13 cellular contexts compared by ENCODE assay signal in genomic region chr22:50183141-50183971, GRCh38. TPM values are rescaled to one million over a fixed set of nuclear protein-coding genes. Genes with fewer than 3 reads are reported as not detected.
DNase-seq lines count a peak whose midpoint lies in the region; ATAC-seq and TF ChIP-seq lines count a peak whose summit lies in the region.
"Had no signal": no experiment of that assay in that cellular context is flagged by ENCODE, and none has a peak within 500 bp of the region (broad histone marks: within the 10 kb centered on the region; RNA-seq: fewer than 3 reads in every experiment).

No MANE protein-coding gene starts in this region.

- H3K9me2 ChIP-seq in GM23338 (ENCODE audit: insufficient read depth) = no peaks in the 10 kb centered on the region

- no peak overlapping the region for H4K91ac ChIP-seq in neuronal stem cell (ENCODE audit: low read depth, low read length, poor library complexity)

- H2BK12ac ChIP-seq in neuronal stem cell (ENCODE audit: low read length) = peak overlapping the region; percentile 41

- H3K27me3 ChIP-seq in BLaER1 treated with 17β-estradiol and CSF1 and Interleukin-3, amounts not matched to agents 10 nM and 100 nM = peaks cover 19 to 50% (median 33%) of the 10 kb centered on the region in 11 experiments
- H3K27me3 ChIP-seq in GM23338 (ENCODE audit: insufficient read depth) (0 out of 2 replicates have a peak, but pooled peaks cover 10% of the 10 kb centered on the region), esophagus squamous epithelium (peaks cover 0 to 12% (median 0%) of the 10 kb centered on the region in 4 donors), neuronal stem cell (ENCODE audit: control insufficient read depth in 3 of 3, insufficient read depth in 3 of 3, low read depth in 1 of 3, low read length in 3 of 3) (peaks cover 0 to 12% (median 0%) of the 10 kb centered on the region in 3 experiments), MG63 (no peaks in the 10 kb centered on the region)

- H2BK120ac ChIP-seq in neuronal stem cell (ENCODE audit: low read depth, low read length) = no peak overlapping the region

- peaks cover 4% of the 10 kb centered on the region; the same call in 1 of the 3 replicates for H3K36me3 Mint-ChIP-seq in GM23338 (ENCODE audit: low read depth)

- 40 to 61% methylated on average over 2 to 15 of the region's 19 CpGs for WGBS in esophagus squamous epithelium, 2 donors
- WGBS in neuronal stem cell (ENCODE audit: extremely low coverage in 2 of 2, insufficient read length in 2 of 2, insufficient replicate concordance in 1 of 2), 2 donors = no CpG with 5 or more reads among the region's 19 CpGs

- no peaks in the 10 kb centered on the region for H3K9me3 Mint-ChIP-seq in GM23338

- peak overlapping the region; percentile 58 for H2BK15ac ChIP-seq in neuronal stem cell (ENCODE audit: low read length)

- H3K27ac Mint-ChIP-seq in GM23338 = no peak overlapping the region

- 0 out of 22 replicates have a peak, but pooled peaks cover 0 to under 1% (median 0%) of the 10 kb centered on the region in 11 experiments for H3K36me3 ChIP-seq in BLaER1 treated with 17β-estradiol and CSF1 and Interleukin-3, amounts not matched to agents 10 nM and 100 nM
- no peaks in the 10 kb centered on the region for H3K36me3 ChIP-seq in GM23338 (ENCODE audit: insufficient read depth)
- peaks cover 0 to 4% (median 1%) of the 10 kb centered on the region in 3 donors for H3K36me3 ChIP-seq in esophagus squamous epithelium
- peaks cover 0 to under 1% of the 10 kb centered on the region in 2 donors for H3K36me3 ChIP-seq in neuronal stem cell (replicated peaks in 1 of 2; ENCODE audit: control insufficient read depth in 2 of 2, insufficient read depth in 2 of 2, low read length in 2 of 2)
- peaks cover 11% of the 10 kb centered on the region for H3K36me3 ChIP-seq in MG63

- no peak for TF ChIP-seq POLR2A in esophagus squamous epithelium (IDR thresholded peaks at IDR 0.05)

- no peak for ATAC-seq in GM23338

- H2BK5ac ChIP-seq in neuronal stem cell (ENCODE audit: low read length) = peak overlapping the region; percentile 53

- TF ChIP-seq CTCF in GM23338 (conservative IDR thresholded peaks at IDR 0.05; ENCODE audit: low read depth in 2 of 2) (no peak), esophagus squamous epithelium (IDR thresholded peaks at IDR 0.05) (no peak)

- H3K23ac ChIP-seq in neuronal stem cell (ENCODE audit: low read depth, low read length, poor library complexity) = peak overlapping the region; percentile 73

- H3K4me1 ChIP-seq in BLaER1 treated with 17β-estradiol and CSF1 and Interleukin-3, amounts not matched to agents 10 nM and 100 nM = peaks cover 44 to 84% (median 67%) of the 10 kb centered on the region in 10 experiments
- peaks cover 13% of the 10 kb centered on the region for H3K4me1 ChIP-seq in GM23338 (ENCODE audit: insufficient read depth)
- H3K4me1 ChIP-seq in esophagus squamous epithelium = peaks cover 31 to 58% (median 40%) of the 10 kb centered on the region in 3 donors
- H3K4me1 ChIP-seq in neuronal stem cell (ENCODE audit: control insufficient read depth in 2 of 2, insufficient read depth in 1 of 2, low read depth in 1 of 2, low read length in 2 of 2) = peaks cover 9 to 15% of the 10 kb centered on the region in 2 donors

- no peak overlapping the region for H3K4me3 ChIP-seq in BLaER1 treated with 17β-estradiol and CSF1 and Interleukin-3, amounts not matched to agents 10 nM and 100 nM
- H3K4me3 ChIP-seq in GM23338 (no peak overlapping the region; the same call in 1 of the 2 replicates), esophagus squamous epithelium (no peak overlapping the region), neuronal stem cell (ENCODE audit: low read length in 2 of 2) (no peak overlapping the region), MG63 (no peak overlapping the region)
- H3K4me3 ChIP-seq: GM23248 had no signal

- H3K18ac ChIP-seq in neuronal stem cell (ENCODE audit: low read length) = peak overlapping the region; percentile 57

- H2AK5ac ChIP-seq in neuronal stem cell (ENCODE audit: low read depth, low read length) = peak overlapping the region; percentile 93

- peaks cover 19% of the 10 kb centered on the region for H3K27me3 Mint-ChIP-seq in GM23338 (ENCODE audit: insufficient read depth, low read depth, poor library complexity)

- intact Hi-C loops in esophagus squamous epithelium (cut with DNase I) = no loop called here

- H3K4me3 Mint-ChIP-seq in GM23338 = peak overlapping the region; percentile 42; the same call in 1 of the 3 replicates

- peak overlapping the region in 10 of 11 experiments; percentile 86 to 100 (median 98); a peak in 15 of 22 replicates for H3K4me2 ChIP-seq in BLaER1 treated with 17β-estradiol and CSF1 and Interleukin-3, amounts not matched to agents 10 nM and 100 nM
- H3K4me2 ChIP-seq in GM23338 (peak overlapping the region; percentile 84; the same call in 1 of the 2 replicates), neuronal stem cell (ENCODE audit: insufficient read depth, low read length, poor library complexity, severe bottlenecking) (no peak overlapping the region)

- no peaks in the 10 kb centered on the region for H3F3A ChIP-seq in GM23338 (replicated peaks; ENCODE audit: low read depth)

- DNase-seq in GM23338 (ENCODE audit: low spot score) = no peak
- no peak for DNase-seq in esophagus squamous epithelium (lab: John Stamatoyannopoulos, UW)
- DNase-seq in neuronal stem cell (ENCODE audit: low spot score) = no peak
- DNase-seq in MG63 = no peak
- no peak for DNase-seq in DMS 273 (lab: John Stamatoyannopoulos, UW; ENCODE audit: unreplicated experiment)
- DNase-seq in kidney tubule cell (ENCODE audit: low spot score) = no peak
- no peak for DNase-seq in stimulated activated naive CD4-positive, alpha-beta T cell treated with Interleukin-2 at 50 U/mL for 16 hours (lab: John Stamatoyannopoulos, UW)
- DNase-seq: NCI-H2107; NK-92 treated with Interleukin-12 subunit alpha and Interleukin-12 subunit beta, amount 100 ng/mL, for 24 hours; retina; stimulated activated CD4-positive, alpha-beta T cell treated with anti-CD3 and anti-CD28 coated beads, Interleukin-2, amount 100 ng/mL, for 48 hours had no signal

- peaks cover 8% of the 10 kb centered on the region for H3K79me1 ChIP-seq in neuronal stem cell (ENCODE audit: low read depth, low read length)

- H3K27ac ChIP-seq in BLaER1 treated with 17β-estradiol and CSF1 and Interleukin-3, amounts not matched to agents 10 nM and 100 nM = no peak overlapping the region
- H3K27ac ChIP-seq in GM23338 (ENCODE audit: low read depth) (no peak overlapping the region), esophagus squamous epithelium (peak overlapping the region; percentile 12 to 87 (median 54)), neuronal stem cell (replicated peaks; ENCODE audit: low read length) (no peak overlapping the region)
- H3K27ac ChIP-seq: GM23248 had no signal

- H3K14ac ChIP-seq in neuronal stem cell (ENCODE audit: low read length) = peak overlapping the region; percentile 89

- no peak overlapping the region for H4K8ac ChIP-seq in neuronal stem cell (ENCODE audit: low read depth, low read length)

- H4K20me1 ChIP-seq in BLaER1 treated with 17β-estradiol and CSF1 and Interleukin-3, amounts not matched to agents 10 nM and 100 nM = peaks cover 0 to 44% (median 21%) of the 10 kb centered on the region in 11 experiments; a peak in 19 of 22 replicates
- peaks cover 5% of the 10 kb centered on the region; the same call in 1 of the 2 replicates for H4K20me1 ChIP-seq in GM23338 (replicated peaks; ENCODE audit: insufficient read depth)

- no peak overlapping the region for H2AFZ ChIP-seq in GM23338
- peak overlapping the region; percentile 80 for H2AFZ ChIP-seq in neuronal stem cell (ENCODE audit: low read length)
- H2AFZ ChIP-seq: GM23248 had no signal

- peaks cover 19% of the 10 kb centered on the region for H3K79me2 ChIP-seq in GM23338 (replicated peaks; ENCODE audit: insufficient read depth)

- peaks cover 10% of the 10 kb centered on the region for H3K4me1 Mint-ChIP-seq in GM23338

- no peaks in the 10 kb centered on the region for H3K9me3 ChIP-seq in BLaER1 treated with 17β-estradiol and CSF1 and Interleukin-3, amounts not matched to agents 10 nM and 100 nM (replicated peaks in 1 of 11)
- no peaks in the 10 kb centered on the region for H3K9me3 ChIP-seq in esophagus squamous epithelium
- peaks cover 0 to 1% of the 10 kb centered on the region in 2 donors for H3K9me3 ChIP-seq in neuronal stem cell (replicated peaks in 1 of 2; ENCODE audit: control insufficient read depth in 2 of 2, insufficient read depth in 1 of 2, low read depth in 1 of 2, low read length in 2 of 2)
- H3K9me3 ChIP-seq in MG63 = no peaks in the 10 kb centered on the region

- no peak overlapping the region for H3K9ac ChIP-seq in BLaER1 treated with 17β-estradiol and CSF1 and Interleukin-3, amounts not matched to agents 10 nM and 100 nM
- H3K9ac ChIP-seq in neuronal stem cell (ENCODE audit: low read depth, low read length, poor library complexity) = no peak overlapping the region
- H3K9ac ChIP-seq: GM23248 had no signal

- H3K4ac ChIP-seq in neuronal stem cell (ENCODE audit: low read length) = no peak overlapping the region

TF ChIP-seq in GM23338, 12 proteins besides CTCF, POLR2A, EP300 and RAD21 (continues in another document):
- no peak for TF ChIP-seq ZNF331 (CRISPR knock-in tag; IDR thresholded peaks at IDR 0.05; ENCODE audit: low read depth)
- no peak for TF ChIP-seq NANOG (IDR thresholded peaks at IDR 0.05; ENCODE audit: borderline replicate concordance)

RNA-seq across cellular contexts. Expression of gene TRABD, which starts 2.4 kb away (rescaled TPM):
- 58.6 and 66.1 TPM in 2 replicates for total RNA-seq in GM23338 (2014; rRNA removed; shearing (Covaris generic))
- polyA plus RNA-seq in GM23338 (2016; fragmentation: Nextera tagmentation; extraction: Ambion mirVana) = 40.8 and 44.1 TPM in 2 replicates
- total RNA-seq in esophagus squamous epithelium = 10 to 100 TPM; 39.3 to 55.1 (median 45.8) TPM
- 34.5 TPM for polyA plus RNA-seq in neuronal stem cell (2013, experiment 1 of 2)
- polyA plus RNA-seq in neuronal stem cell (2013, experiment 2 of 2) = 33.8 TPM
- 38.8 and 49.9 TPM in 2 replicates for total RNA-seq in MG63 (2014; rRNA removed; shearing (Covaris generic); ENCODE audit: low replicate concordance)

RNA-seq across cellular contexts. Expression of gene PANX2, which starts 12.8 kb away (rescaled TPM):
- total RNA-seq in GM23338 (2014; rRNA removed; shearing (Covaris generic)) = 5.1 and 5.9 TPM in 2 replicates
- 2.6 and 2.8 TPM in 2 replicates for polyA plus RNA-seq in GM23338 (2016; fragmentation: Nextera tagmentation; extraction: Ambion mirVana)
- 1 to 10 TPM; 1.6 to 4.5 (median 3.4) TPM for total RNA-seq in esophagus squamous epithelium
- polyA plus RNA-seq in neuronal stem cell (2013, experiment 1 of 2) = 3.0 TPM
- 3.1 TPM for polyA plus RNA-seq in neuronal stem cell (2013, experiment 2 of 2)
- total RNA-seq in MG63 (2014; rRNA removed; shearing (Covaris generic); ENCODE audit: low replicate concordance) = 0.12 and 0.79 TPM in 2 replicates
- total RNA-seq: GM23248 had no signal

RNA-seq across cellular contexts. Expression of gene SELENOO, which starts 17.5 kb away (rescaled TPM):
- total RNA-seq in GM23338 (2014; rRNA removed; shearing (Covaris generic)) = 16.9 and 21.3 TPM in 2 replicates
- 6.8 and 8.6 TPM in 2 replicates for polyA plus RNA-seq in GM23338 (2016; fragmentation: Nextera tagmentation; extraction: Ambion mirVana)
- 10 to 100 TPM; 23.9 to 36.3 (median 27.0) TPM for total RNA-seq in esophagus squamous epithelium
- 11.5 TPM for polyA plus RNA-seq in neuronal stem cell (2013, experiment 1 of 2)
- polyA plus RNA-seq in neuronal stem cell (2013, experiment 2 of 2) = 11.4 TPM
- 6.5 and 13.8 TPM in 2 replicates for total RNA-seq in MG63 (2014; rRNA removed; shearing (Covaris generic); ENCODE audit: low replicate concordance)

Comparison
In these comparisons a context has a peak if more than half of its experiments do, and no peak if none do; other contexts are left out.
1. H3K27ac ChIP-seq: peak in esophagus squamous epithelium (4 of 4); none in BLaER1 treated with 17β-estradiol and CSF1 and Interleukin-3, amounts not matched to agents 10 nM and 100 nM (0 of 11), GM23338 (single experiment) and neuronal stem cell (single experiment).